ENCODE assay signal across 1 cellular context in genomic region chr5:79108792-79109191, GRCh38.
TF ChIP-seq lines count a peak whose summit lies in the region.

No MANE protein-coding gene starts in this region.

TF ChIP-seq in WTC11, 78 proteins besides CTCF, POLR2A, EP300 and RAD21 (continued from another document):
- TF ChIP-seq ZNF281 (CRISPR knock-in tag; IDR thresholded peaks at IDR 0.05) (no peak), KAT7 (CRISPR knock-in tag; IDR thresholded peaks at IDR 0.05; ENCODE audit: borderline replicate concordance) (no peak), MXD4 (CRISPR knock-in tag; IDR thresholded peaks at IDR 0.05; ENCODE audit: borderline replicate concordance) (no peak), ZNF396 (CRISPR knock-in tag; IDR thresholded peaks at IDR 0.05; ENCODE audit: borderline replicate concordance) (no peak), GABPB1 (CRISPR knock-in tag; IDR thresholded peaks at IDR 0.05) (no peak), NFE2L1 (CRISPR knock-in tag; IDR thresholded peaks at IDR 0.05) (no peak), JAZF1 (CRISPR knock-in tag; IDR thresholded peaks at IDR 0.05) (no peak), RELA (CRISPR knock-in tag; IDR thresholded peaks at IDR 0.05; ENCODE audit: borderline replicate concordance) (no peak)
